21 cellular contexts compared by ENCODE assay signal in the genomic region with DNA sequence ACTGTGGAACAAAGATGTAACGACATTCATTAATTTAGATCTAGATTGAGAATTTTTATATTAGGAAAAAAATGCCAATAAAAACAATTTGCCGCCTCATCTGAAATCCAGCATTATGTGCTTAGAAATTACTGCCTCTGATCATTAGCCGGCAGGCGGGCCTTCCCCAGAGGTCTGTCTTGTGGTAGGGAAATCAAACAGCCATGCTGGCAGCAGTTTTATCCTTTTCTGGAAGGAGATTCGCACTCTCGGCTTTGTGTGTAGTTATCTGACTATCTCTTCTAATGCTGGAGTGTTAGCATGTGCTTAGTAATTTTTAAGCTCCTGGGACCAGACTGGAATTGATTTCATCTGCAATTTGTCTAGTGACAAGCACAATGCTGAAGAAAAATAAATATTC.
DNase-seq lines count a peak whose midpoint lies in the region; ATAC-seq and TF ChIP-seq lines count a peak whose summit lies in the region.
"Had no signal": no experiment of that assay in that cellular context is flagged by ENCODE, and none has a peak within 500 bp of the region (broad histone marks: within the 10 kb centered on the region; RNA-seq: fewer than 3 reads in every experiment).

No MANE protein-coding gene starts in this region.

- H3K4me3 ChIP-seq in BLaER1 (peak overlapping the region; percentile 68), thymus (ENCODE audit: low read length) (no peak overlapping the region)
- H3K4me3 ChIP-seq: SJSA1 had no signal

- H3K9me3 Mint-ChIP-seq in brain (no peaks in the 10 kb centered on the region), nephron progenitor cell (peaks cover 3% of the 10 kb centered on the region)

- H3K27me3 Mint-ChIP-seq in brain: peaks cover 3% of the 10 kb centered on the region
- H3K27me3 Mint-ChIP-seq in nephron progenitor cell (ENCODE audit: low read depth, poor library complexity): no peaks in the 10 kb centered on the region

- H3K4me2 ChIP-seq in BLaER1: peak overlapping the region; percentile 92
- H3K4me2 ChIP-seq: KMS-11 had no signal

- H3K4me1 Mint-ChIP-seq in brain: peaks cover 73% of the 10 kb centered on the region
- H3K4me1 Mint-ChIP-seq in nephron progenitor cell: peaks cover 75% of the 10 kb centered on the region
- H3K4me1 Mint-ChIP-seq: CD4-positive, CD25-positive, alpha-beta regulatory T cell had no signal

- H3K27me3 ChIP-seq in BLaER1 (no peaks in the 10 kb centered on the region), thymus (ENCODE audit: control insufficient read depth, insufficient read depth) (no peaks in the 10 kb centered on the region)
- H3K27me3 ChIP-seq: BE2C, SJSA1 had no signal

- peak overlapping the region; percentile 84 for H3K9ac ChIP-seq in BLaER1
- H3K9ac ChIP-seq: KMS-11 had no signal

- DNase-seq in nephron progenitor cell (no peak), GM20000 (ENCODE audit: low spot score) (no peak), NOMO-1 (lab: John Stamatoyannopoulos, UW; ENCODE audit: unreplicated experiment in 2 of 2) (no peak)
- DNase-seq: BE2C; CD4-positive, CD25-positive, alpha-beta regulatory T cell; NCI-H1048; NCI-H1417; NCI-H1694; NCI-H2029 treated with DMSO at 0.1 percent for 48 hours; NCI-H2227 treated with DMSO at 0.1 percent for 48 hours; NCI-H526 treated with DMSO at 0.1 percent for 48 hours; Right ventricle myocardium superior; RPMI8226 had no signal

- peaks cover 3% of the 10 kb centered on the region for H3K36me3 ChIP-seq in BLaER1
- no peaks in the 10 kb centered on the region for H3K36me3 ChIP-seq in thymus (ENCODE audit: control insufficient read depth, insufficient read depth)
- H3K36me3 ChIP-seq: BE2C, SJSA1 had no signal

- no peaks in the 10 kb centered on the region for H4K20me1 ChIP-seq in BLaER1

- H3K27ac ChIP-seq in BLaER1 (peak overlapping the region; percentile 85), thymus (ENCODE audit: low read depth) (peak overlapping the region; percentile 27)
- H3K27ac ChIP-seq: 22Rv1, KMS-11, SJSA1 had no signal

- H3K4me1 ChIP-seq in BLaER1 (peaks cover 73% of the 10 kb centered on the region), thymus (ENCODE audit: control insufficient read depth, insufficient read depth, low read length) (peaks cover 27% of the 10 kb centered on the region)
- H3K4me1 ChIP-seq: SJSA1 had no signal

- TF ChIP-seq CTCF in brain (conservative IDR thresholded peaks at IDR 0.05) (no peak), nephron progenitor cell (IDR thresholded peaks at IDR 0.05) (no peak), GM20000 (IDR thresholded peaks at IDR 0.05; ENCODE audit: extremely low read depth, missing control alignments) (no peak)

- H3K9me3 ChIP-seq in BLaER1: peaks cover 4% of the 10 kb centered on the region; the same call in 1 of the 2 replicates
- no peaks in the 10 kb centered on the region for H3K9me3 ChIP-seq in thymus (ENCODE audit: control insufficient read depth)
- H3K9me3 ChIP-seq: BE2C, SJSA1 had no signal

- H3K4me3 Mint-ChIP-seq in brain: no peak overlapping the region
- no peak overlapping the region for H3K4me3 Mint-ChIP-seq in nephron progenitor cell
- H3K4me3 Mint-ChIP-seq: CD4-positive, CD25-positive, alpha-beta regulatory T cell; IgD-negative memory B cell had no signal

- 92% methylated on average over 6 of the region's 6 CpGs for WGBS in thymus

- no peak for ATAC-seq in HG03354 (IDR thresholded peaks at IDR 0.05; ENCODE audit: poor library complexity, severe bottlenecking, unreplicated experiment)

- H3K27ac Mint-ChIP-seq in brain: peak overlapping the region in 4 of 5 experiments; percentile 57 to 68 (median 61)
- peak overlapping the region; percentile 47 for H3K27ac Mint-ChIP-seq in nephron progenitor cell
- H3K27ac Mint-ChIP-seq: CD4-positive, CD25-positive, alpha-beta regulatory T cell; IgD-negative memory B cell had no signal

- H3K36me3 Mint-ChIP-seq in brain (peaks cover 7% of the 10 kb centered on the region), nephron progenitor cell (ENCODE audit: low read depth) (peaks cover 40% of the 10 kb centered on the region)
- H3K36me3 Mint-ChIP-seq: CD4-positive, CD25-positive, alpha-beta regulatory T cell had no signal
